In the genomic region with DNA sequence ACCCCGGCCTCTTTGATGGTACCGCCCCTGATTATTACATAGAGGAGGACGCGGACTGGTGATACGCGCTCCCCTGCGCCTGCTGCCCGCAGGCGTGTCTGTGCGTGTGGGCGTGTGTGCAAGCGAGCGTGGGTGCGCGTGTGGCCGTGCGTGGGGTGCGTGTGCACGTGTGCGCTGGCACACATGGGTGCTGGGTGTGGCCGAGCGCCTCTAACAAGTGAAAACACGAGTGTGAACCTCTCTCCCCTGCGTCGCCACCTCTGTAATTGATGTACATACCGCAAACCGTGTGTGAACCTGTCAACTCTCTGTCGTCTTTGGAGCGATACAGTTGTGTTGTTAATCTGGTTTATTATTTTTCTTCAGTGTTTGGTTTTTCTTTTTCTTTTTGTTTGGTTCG, we compare ENCODE assay signal across 1 cellular context.
TF ChIP-seq lines count a peak whose summit lies in the region.

No MANE protein-coding gene starts in this region.

TF ChIP-seq in K562, 482 proteins besides CTCF, POLR2A, EP300 and RAD21 (continued from another document):
- TF ChIP-seq ZNF146 (CRISPR knock-in tag; IDR thresholded peaks at IDR 0.05; ENCODE audit: unreplicated experiment) = no peak
- 0 out of 2 replicates have a peak, but pooled peaks have one; percentile 26 for TF ChIP-seq POLR2G (IDR thresholded peaks at IDR 0.05; ENCODE audit: low read depth, low read length)
